In the genomic region with DNA sequence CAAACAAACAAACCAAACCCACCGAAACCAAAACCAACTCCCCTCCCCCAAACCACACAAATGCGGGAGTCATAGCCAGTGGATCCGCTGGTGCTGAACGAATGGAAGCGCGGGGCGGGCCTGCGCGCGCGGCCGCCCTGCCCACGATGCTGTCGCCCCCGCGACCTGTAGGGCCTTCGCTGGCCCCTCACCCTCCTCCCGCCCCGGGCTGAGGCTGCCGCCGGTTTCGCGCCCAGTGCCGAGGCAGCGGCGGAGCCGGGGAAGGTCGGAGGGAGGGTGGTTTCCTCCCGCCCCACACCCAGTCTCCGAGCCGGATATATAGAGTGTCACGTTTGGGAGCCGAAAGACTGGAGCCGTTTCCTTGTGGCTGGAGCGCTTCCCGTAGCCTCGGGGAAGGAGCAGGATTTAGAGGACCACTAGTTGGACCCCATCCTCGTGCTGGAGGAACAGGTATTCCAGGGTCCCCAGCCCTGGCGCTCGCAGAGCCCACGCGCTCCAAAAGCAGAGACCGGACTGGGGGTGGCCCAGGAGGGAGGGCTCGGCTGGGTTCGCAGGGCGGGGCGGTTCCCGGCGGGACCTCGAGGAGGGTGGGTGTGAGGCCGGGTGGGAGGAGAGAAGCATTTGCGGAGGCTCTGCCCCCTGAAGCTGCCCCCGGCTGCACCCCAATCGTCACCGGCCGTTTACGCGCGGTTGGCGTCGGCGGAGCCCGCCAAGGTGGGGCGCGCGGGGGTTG, we compare ENCODE assay signal across 8 cellular contexts. TPM values are rescaled to one million over a fixed set of nuclear protein-coding genes. Genes with fewer than 3 reads are reported as not detected.
DNase-seq lines count a peak whose midpoint lies in the region; ATAC-seq and TF ChIP-seq lines count a peak whose summit lies in the region.

A gene (plus strand): TSS at position 321 of the 733 bp plus-strand sequence. CDS start 121,172 bp downstream, outside the sequence.

- TF ChIP-seq POLR2A in GM15510 (IDR thresholded peaks at IDR 0.05; ENCODE audit: borderline replicate concordance, extremely low read depth, insufficient read length) = peak; percentile 39

- POLR2A ChIA-PET in naive thymus-derived CD8-positive, alpha-beta T cell (lab: Charles Lee) = interaction anchor here (0.9 kb wide), 1 partner anchor 45 kb away, joined by 3 read pairs; no protein-coding TSS in a partner anchor

- H3K9me3 Mint-ChIP-seq in activated T-helper 1 cell treated with anti-CD3 and anti-CD28 coated beads, Interleukin-12 subunit alpha, Interleukin-12 subunit beta, Interleukin-2, Interleukin-4 antibody, amounts not matched to agents 30 ng/mL and 10 ng/mL and 1 ng/mL, durations not matched to agents 14 hours and 24 hours and 36 hours = no peaks in the 10 kb centered on the region
- H3K9me3 Mint-ChIP-seq in naive thymus-derived CD8-positive, alpha-beta T cell = no peaks in the 10 kb centered on the region

- peak; percentile 71 for DNase-seq in NOMO-1 treated with dmso at 0.1 percent for 144 hours (lab: John Stamatoyannopoulos, UW; ENCODE audit: unreplicated experiment)
- peak; percentile 37 for DNase-seq in activated T-helper 1 cell treated with anti-CD3 and anti-CD28 coated beads, Interleukin-12 subunit alpha, Interleukin-12 subunit beta, Interleukin-2, Interleukin-4 antibody, amounts not matched to agents 30 ng/mL and 10 ng/mL and 1 ng/mL, durations not matched to agents 14 hours and 24 hours and 36 hours (ENCODE audit: low spot score)
- peak; percentile 17 for DNase-seq in fibroblast of peridontal ligament (ENCODE audit: extremely low read depth)
- peak in 5 of 10 donors; percentile 4 to 27 (median 23) for DNase-seq in naive thymus-derived CD8-positive, alpha-beta T cell
- DNase-seq in substantia nigra (lab: John Stamatoyannopoulos, UW) = peak in 15 of 49 donors; percentile 18 to 64 (median 38)

- peaks cover 31% of the 10 kb centered on the region for H3K27me3 Mint-ChIP-seq in activated T-helper 1 cell treated with anti-CD3 and anti-CD28 coated beads, Interleukin-12 subunit alpha, Interleukin-12 subunit beta, Interleukin-2, Interleukin-4 antibody, amounts not matched to agents 30 ng/mL and 10 ng/mL and 1 ng/mL, durations not matched to agents 14 hours and 24 hours and 36 hours (ENCODE audit: insufficient read depth)
- peaks cover 2 to 34% (median 10%) of the 10 kb centered on the region in 5 donors for H3K27me3 Mint-ChIP-seq in naive thymus-derived CD8-positive, alpha-beta T cell

- peak; percentile 34 for ATAC-seq in HG02623 (IDR thresholded peaks at IDR 0.05; ENCODE audit: unreplicated experiment)
- peak; percentile 78 to 85 for ATAC-seq in naive thymus-derived CD8-positive, alpha-beta T cell
- no peak for ATAC-seq in HG02678 (IDR thresholded peaks at IDR 0.05; ENCODE audit: unreplicated experiment)

- peaks cover 2% of the 10 kb centered on the region for H3K36me3 Mint-ChIP-seq in activated T-helper 1 cell treated with anti-CD3 and anti-CD28 coated beads, Interleukin-12 subunit alpha, Interleukin-12 subunit beta, Interleukin-2, Interleukin-4 antibody, amounts not matched to agents 30 ng/mL and 10 ng/mL and 1 ng/mL, durations not matched to agents 14 hours and 24 hours and 36 hours (ENCODE audit: low read depth)
- H3K36me3 Mint-ChIP-seq in naive thymus-derived CD8-positive, alpha-beta T cell = peaks cover 0 to 2% (median 0%) of the 10 kb centered on the region in 3 donors

- peak within 1 kb of the TSS; percentile 75 for H3K27ac ChIP-seq in substantia nigra (ENCODE audit: low read depth, low read length, poor library complexity, severe bottlenecking)

- H3K4me3 Mint-ChIP-seq in activated T-helper 1 cell treated with anti-CD3 and anti-CD28 coated beads, Interleukin-12 subunit alpha, Interleukin-12 subunit beta, Interleukin-2, Interleukin-4 antibody, amounts not matched to agents 30 ng/mL and 10 ng/mL and 1 ng/mL, durations not matched to agents 14 hours and 24 hours and 36 hours = peak within 1 kb of the TSS; percentile 91
- peak within 1 kb of the TSS; percentile 81 to 93 (median 90) for H3K4me3 Mint-ChIP-seq in naive thymus-derived CD8-positive, alpha-beta T cell

- peaks cover 17% of the 10 kb centered on the region for H3K4me1 Mint-ChIP-seq in activated T-helper 1 cell treated with anti-CD3 and anti-CD28 coated beads, Interleukin-12 subunit alpha, Interleukin-12 subunit beta, Interleukin-2, Interleukin-4 antibody, amounts not matched to agents 30 ng/mL and 10 ng/mL and 1 ng/mL, durations not matched to agents 14 hours and 24 hours and 36 hours (ENCODE audit: low read depth)
- peaks cover 11 to 43% (median 13%) of the 10 kb centered on the region in 4 donors for H3K4me1 Mint-ChIP-seq in naive thymus-derived CD8-positive, alpha-beta T cell

- H3K27ac Mint-ChIP-seq in activated T-helper 1 cell treated with anti-CD3 and anti-CD28 coated beads, Interleukin-12 subunit alpha, Interleukin-12 subunit beta, Interleukin-2, Interleukin-4 antibody, amounts not matched to agents 30 ng/mL and 10 ng/mL and 1 ng/mL, durations not matched to agents 14 hours and 24 hours and 36 hours = peak within 1 kb of the TSS; percentile 93
- peak within 1 kb of the TSS in 7 of 10 donors; percentile 28 to 56 (median 40) for H3K27ac Mint-ChIP-seq in naive thymus-derived CD8-positive, alpha-beta T cell

- intact Hi-C loops in activated T-helper 1 cell treated with anti-CD3 and anti-CD28 coated beads, Interleukin-12 subunit alpha, Interleukin-12 subunit beta, Interleukin-2, Interleukin-4 antibody, amounts not matched to agents 30 ng/mL and 10 ng/mL and 1 ng/mL, durations not matched to agents 14 hours and 24 hours and 36 hours (cut with micrococcal nuclease) = loop anchor here (1.0 to 5.0 kb wide), 2 partner anchors 46 to 233 kb away; a partner anchor contains a TSS

RNA-seq across cellular contexts. Expression of the gene that starts here (rescaled TPM):
- 5.2 and 5.4 TPM in 2 replicates for total RNA-seq in activated T-helper 1 cell treated with anti-CD3 and anti-CD28 coated beads, Interleukin-12 subunit alpha, Interleukin-12 subunit beta, Interleukin-2, Interleukin-4 antibody, amounts not matched to agents 30 ng/mL and 10 ng/mL and 1 ng/mL, durations not matched to agents 14 hours and 24 hours and 36 hours
- total RNA-seq in naive thymus-derived CD8-positive, alpha-beta T cell = under 1 TPM in 1 of 2 experiments, not detected in 1; 0.70 TPM
- under 1 TPM; 0.26 to 0.93 (median 0.50) TPM for polyA plus RNA-seq in naive thymus-derived CD8-positive, alpha-beta T cell

Comparison
In these comparisons a context has a peak if more than half of its experiments do, and no peak if none do; other contexts are left out.
1. Peak in ATAC-seq in naive thymus-derived CD8-positive, alpha-beta T cell; RNA of the gene not detected or under 1 TPM.